Comparison of ENCODE assay signal across 8 cellular contexts in the genomic region with DNA sequence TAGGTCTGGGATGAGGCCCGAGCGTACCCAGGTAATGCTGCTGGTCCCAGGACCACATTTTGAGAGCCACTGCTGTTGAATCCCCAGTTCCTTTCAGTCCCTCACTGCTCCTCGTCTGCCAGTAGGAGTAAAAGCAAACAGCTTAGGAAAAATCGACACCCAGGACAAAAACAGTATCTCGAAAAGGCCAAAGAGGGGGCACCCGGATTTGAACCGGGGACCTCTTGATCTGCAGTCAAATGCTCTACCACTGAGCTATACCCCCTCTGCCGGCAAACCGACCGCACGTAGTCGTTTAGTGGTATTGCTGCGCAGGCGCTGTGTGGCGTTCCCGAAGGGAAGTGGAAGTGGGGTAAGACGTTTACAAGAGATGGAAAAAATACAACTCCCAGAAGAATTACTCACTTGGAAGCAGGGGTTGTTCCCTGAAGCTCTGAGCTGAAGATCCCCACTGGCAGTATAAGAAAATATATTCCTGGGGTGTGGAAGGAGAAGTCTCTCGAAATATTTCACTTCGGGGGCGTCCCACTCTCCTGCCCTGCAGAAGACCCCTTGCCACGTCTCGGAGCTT. TPM values are rescaled to one million over a fixed set of nuclear protein-coding genes. Genes with fewer than 3 reads are reported as not detected.
A peak's percentile ranks its signal among the peaks of the same experiment; 100 is the strongest.
DNase-seq lines count a peak whose midpoint lies in the region; ATAC-seq, FAIRE-seq and TF ChIP-seq lines count a peak whose summit lies in the region.

No MANE protein-coding gene starts in this region.

- H3K4me2 ChIP-seq in H1 (ENCODE audit: insufficient read depth in 1 of 2, low read depth in 2 of 2, low read length in 2 of 2) = peak overlapping the region; percentile 53 to 81

- H2BK12ac ChIP-seq in H1 (ENCODE audit: low read depth, low read length) = peak overlapping the region; percentile 63; the same call in 1 of the 2 replicates

- no peak overlapping the region for H3K56ac ChIP-seq in H1 (replicated peaks; ENCODE audit: insufficient read length, low read depth, low read length)

- H3K27ac ChIP-seq in H1 (ENCODE audit: low read depth, low read length) = peak overlapping the region; percentile 62; the same call in 1 of the 2 replicates

- TF ChIP-seq POLR2A in H1 (IDR thresholded peaks at IDR 0.05; ENCODE audit: control extremely low read depth in 1 of 2, low read depth in 2 of 2, low read length in 2 of 2) = no peak

- TF ChIP-seq RAD21 in H1 (IDR thresholded peaks at IDR 0.05 in 1 of 2, conservative IDR thresholded peaks at IDR 0.05 in 1 of 2; ENCODE audit: low read depth in 2 of 2, low read length in 2 of 2) = no peak; a peak in 1 of 4 replicates

- H2BK120ac ChIP-seq in H1 (replicated peaks; ENCODE audit: low read depth, low read length) = no peak overlapping the region

- H3K27ac Mint-ChIP-seq in memory B cell = peak overlapping the region; percentile 99

- peaks cover 18% of the 10 kb centered on the region for H3K4me1 Mint-ChIP-seq in memory B cell

- no peak for TF ChIP-seq EP300 in H1 (IDR thresholded peaks at IDR 0.05; ENCODE audit: borderline replicate concordance in 1 of 2, low read depth in 2 of 2, low read length in 2 of 2)

- H4K20me1 ChIP-seq in H1 (replicated peaks in 1 of 2; ENCODE audit: control insufficient read depth in 1 of 2, insufficient read depth in 2 of 2, low read length in 2 of 2) = no peaks in the 10 kb centered on the region

- H3K9me3 Mint-ChIP-seq in memory B cell = no peaks in the 10 kb centered on the region

- no peak overlapping the region for H4K5ac ChIP-seq in H1 (ENCODE audit: insufficient read length, low read depth, low read length)

- H3K14ac ChIP-seq in H1 (ENCODE audit: insufficient read length) = no peak overlapping the region

- H3K36me3 Mint-ChIP-seq in memory B cell = no peaks in the 10 kb centered on the region

- peaks cover 3 to 18% (median 15%) of the 10 kb centered on the region in 4 experiments for H3K27me3 ChIP-seq in H1 (replicated peaks in 1 of 4; ENCODE audit: control insufficient read depth in 3 of 4, extremely low read depth in 1 of 4, insufficient read depth in 3 of 4, low read length in 3 of 4)

- H2BK5ac ChIP-seq in H1 (ENCODE audit: low read depth, low read length) = peak overlapping the region; percentile 86; the same call in 1 of the 2 replicates

- no peaks in the 10 kb centered on the region for H3K79me1 ChIP-seq in H1 (ENCODE audit: low read depth, low read length)

- peak overlapping the region; percentile 17 for H3K18ac ChIP-seq in H1 (ENCODE audit: extremely low read depth, low read length)

- DNase-seq in ACHN = peak; percentile 86
- peak in 73 of 76 experiments; percentile 29 to 95 (median 78) for DNase-seq in HUDEP-2 (lab: John Stamatoyannopoulos, UW; ENCODE audit: unreplicated experiment in 76 of 76)
- DNase-seq in NOMO-1 treated with dmso at 0.1 percent for 144 hours (lab: John Stamatoyannopoulos, UW; ENCODE audit: unreplicated experiment) = peak; percentile 56
- DNase-seq in activated CD8-positive, alpha-beta memory T cell treated with anti-CD3 and anti-CD28 coated beads, Interleukin-2, amount 50 U/mL, for 1 hour (ENCODE audit: extremely low read depth) = peak; percentile 73
- peak in 1 of 2 experiments; percentile 98 for DNase-seq in H1 (ENCODE audit: low read depth in 1 of 2, low spot score in 2 of 2)
- peak; percentile 97 to 99 for DNase-seq in memory B cell (ENCODE audit: low spot score in 2 of 2)
- peak; percentile 86 to 97 (median 91) for DNase-seq in stimulated activated CD4-positive, alpha-beta T cell treated with anti-CD3 and anti-CD28 coated beads, TNF-alpha, amount 100 ng/mL, for 4 hours (ENCODE audit: low read depth in 3 of 3)

- POLR2A ChIA-PET in H1 (lab: Charles Lee; ENCODE audit: partially characterized antibody) = interaction anchor here (0.5 to 2.8 kb wide), 23 partner anchors 11 to 300 kb away, joined by 3 to 16 read pairs (median 4); a partner anchor contains a TSS

- H3K4me3 ChIP-seq in H1 (ENCODE audit: extremely low read depth in 1 of 4, insufficient read depth in 2 of 4, low read depth in 3 of 4, low read length in 4 of 4) = peak overlapping the region; percentile 72 to 100 (median 87)

- in situ Hi-C loops in ACHN (cut with HindIII; ENCODE audit: low pct_ligation_motif_present, low pct_unique_long_range_greater_than_20kb, low sequenced_read_pairs) = no loop called here

- H3K23ac ChIP-seq in H1 (ENCODE audit: insufficient read length) = no peak overlapping the region

- peaks cover 26% of the 10 kb centered on the region for H3K23me2 ChIP-seq in H1 (ENCODE audit: low read depth, low read length)

- 3% methylated on average over 21 of the region's 22 CpGs; no CpG with 5 or more reads in 1 of the 2 experiments for WGBS in H1 (ENCODE audit: extremely low coverage in 1 of 2, insufficient coverage in 1 of 2, insufficient read length in 1 of 2, insufficient replicate concordance in 2 of 2, low coverage in 1 of 2, low lambda C conversion rate in 2 of 2, missing lambda C conversion rate in 1 of 2), 2 experiments

- no peak for FAIRE-seq in H1 (lab: Jason Lieb, UNC)

- peaks cover 0 to 15% (median 6%) of the 10 kb centered on the region in 4 experiments; a peak in 4 of 7 replicates for H3K4me1 ChIP-seq in H1 (replicated peaks in 1 of 4; ENCODE audit: control insufficient read depth in 3 of 4, insufficient read depth in 4 of 4, low read length in 3 of 4)

- H4K8ac ChIP-seq in H1 (ENCODE audit: extremely low read depth, insufficient read depth, low read length) = no peak overlapping the region; the same call in 1 of the 2 replicates

- H4K91ac ChIP-seq in H1 (replicated peaks; ENCODE audit: insufficient read length, low read length) = peak overlapping the region; percentile 8

- ATAC-seq in GM19025 (IDR thresholded peaks at IDR 0.05; ENCODE audit: low read depth, unreplicated experiment) (peak; percentile 38), memory B cell (ENCODE audit: low read depth) (peak; percentile 65)

- no peaks in the 10 kb centered on the region for H3K9me3 ChIP-seq in H1 (ENCODE audit: insufficient read depth in 2 of 2, low read depth in 1 of 2, low read length in 1 of 2)

- peaks cover 16% of the 10 kb centered on the region for H3K27me3 Mint-ChIP-seq in memory B cell

- peak overlapping the region; percentile 81; the same call in 1 of the 2 replicates for H2AFZ ChIP-seq in H1 (ENCODE audit: low read length)

- peak in 1 of 3 experiments; percentile 12; a peak in 2 of 4 replicates for TF ChIP-seq CTCF in H1 (IDR thresholded peaks at IDR 0.05; ENCODE audit: control extremely low read depth in 1 of 3, insufficient read depth in 1 of 3, low read depth in 1 of 3, low read length in 3 of 3)

- H2BK15ac ChIP-seq in H1 (ENCODE audit: low read length) = no peak overlapping the region

- no peak overlapping the region for H2BK20ac ChIP-seq in H1 (ENCODE audit: low read length)

- no peaks in the 10 kb centered on the region for H3K36me3 ChIP-seq in H1 (ENCODE audit: control insufficient read depth in 2 of 4, insufficient read depth in 4 of 4, low read length in 3 of 4)

- H3K4ac ChIP-seq in H1 (replicated peaks; ENCODE audit: insufficient read length, low read depth, low read length) = no peak overlapping the region

- CTCF ChIA-PET in H1 (lab: Charles Lee; ENCODE audit: partially characterized antibody) = interaction anchor here (0.5 to 10.1 kb wide), 58 partner anchors 9 to 598 kb away, joined by 3 to 163 read pairs (median 4); a partner anchor contains a TSS

- H2AK5ac ChIP-seq in H1 (ENCODE audit: low read depth, low read length) = no peak overlapping the region

- peak overlapping the region in 3 of 4 experiments; percentile 64 to 91 (median 68); a peak in 6 of 7 replicates for H3K9ac ChIP-seq in H1 (replicated peaks in 1 of 4; ENCODE audit: extremely low read depth in 1 of 4, low read depth in 3 of 4, low read length in 3 of 4)

- H3K4me3 Mint-ChIP-seq in memory B cell = peak overlapping the region; percentile 99

- H3K79me2 ChIP-seq in H1 (ENCODE audit: control insufficient read depth in 1 of 2, insufficient read depth in 2 of 2, low read length in 2 of 2) = no peaks in the 10 kb centered on the region

RNA-seq across cellular contexts. Expression of a gene that starts 2.2 kb away (rescaled TPM):
- total RNA-seq in H1 (2021; fragmentation: NEBNext Ultra II Directional; extraction: Animal tissue kit (Norgen Biotek cat#: 25700)) = 3.4 and 4.1 TPM in 2 replicates
- polyA plus RNA-seq in H1 (2011; rRNA removed) = 14.6 and 17.9 TPM in 2 replicates
- 16.1 TPM for polyA plus RNA-seq in H1 (2011; cell fraction: cytosol; rRNA removed)
- 69.7 TPM for polyA plus RNA-seq in H1 (2011; cell fraction: nucleus; rRNA removed)
- 6.9 to 10.0 TPM (median 8.1 TPM) in 4 replicates for polyA plus RNA-seq in H1 (2012, experiment 1 of 2)
- 2.6 TPM for polyA plus RNA-seq in H1 (2012, experiment 2 of 2)
- polyA plus RNA-seq in H1 (2013, experiment 1 of 2) = 1.7 TPM
- polyA plus RNA-seq in H1 (2013, experiment 2 of 2) = 1.6 TPM
- polyA minus RNA-seq in H1 (2011; rRNA and poly(A)+ RNA removed) = 18.7 and 21.7 TPM in 2 replicates
- 9.2 TPM for polyA minus RNA-seq in H1 (2011; cell fraction: cytosol; rRNA and poly(A)+ RNA removed)
- 16.2 TPM for polyA minus RNA-seq in H1 (2011; cell fraction: nucleus; rRNA and poly(A)+ RNA removed)

RNA-seq across cellular contexts. Expression of a gene that starts 12.3 kb away (rescaled TPM):
- not detected in 2 replicates for total RNA-seq in H1 (2021; fragmentation: NEBNext Ultra II Directional; extraction: Animal tissue kit (Norgen Biotek cat#: 25700))
- polyA plus RNA-seq in H1 (2011; rRNA removed) = not detected in 2 replicates
- polyA plus RNA-seq in H1 (2011; cell fraction: cytosol; rRNA removed) = not detected
- not detected for polyA plus RNA-seq in H1 (2011; cell fraction: nucleus; rRNA removed)
- polyA plus RNA-seq in H1 (2012, experiment 1 of 2) = 0.10 TPM in 1 of 4 replicates, not detected in the others
- not detected for polyA plus RNA-seq in H1 (2012, experiment 2 of 2)
- polyA plus RNA-seq in H1 (2013, experiment 1 of 2) = not detected
- not detected for polyA plus RNA-seq in H1 (2013, experiment 2 of 2)
- polyA minus RNA-seq in H1 (2011; rRNA and poly(A)+ RNA removed) = 0.06 TPM in 1 of 2 replicates, not detected in the other
- not detected for polyA minus RNA-seq in H1 (2011; cell fraction: cytosol; rRNA and poly(A)+ RNA removed)
- polyA minus RNA-seq in H1 (2011; cell fraction: nucleus; rRNA and poly(A)+ RNA removed) = not detected

RNA-seq across cellular contexts. Expression of a gene that starts 43.8 kb away (rescaled TPM):
- total RNA-seq in H1 (2021; fragmentation: NEBNext Ultra II Directional; extraction: Animal tissue kit (Norgen Biotek cat#: 25700)) = 15.1 and 17.8 TPM in 2 replicates
- polyA plus RNA-seq in H1 (2011; rRNA removed) = 7.2 and 10.6 TPM in 2 replicates
- 7.7 TPM for polyA plus RNA-seq in H1 (2011; cell fraction: cytosol; rRNA removed)
- 43.5 TPM for polyA plus RNA-seq in H1 (2011; cell fraction: nucleus; rRNA removed)
- polyA plus RNA-seq in H1 (2012, experiment 1 of 2) = 11.9 to 16.4 TPM (median 14.1 TPM) in 4 replicates
- 12.9 TPM for polyA plus RNA-seq in H1 (2012, experiment 2 of 2)
- polyA plus RNA-seq in H1 (2013, experiment 1 of 2) = 7.2 TPM
- polyA plus RNA-seq in H1 (2013, experiment 2 of 2) = 7.1 TPM
- polyA minus RNA-seq in H1 (2011; rRNA and poly(A)+ RNA removed) = 15.8 and 25.4 TPM in 2 replicates
- polyA minus RNA-seq in H1 (2011; cell fraction: cytosol; rRNA and poly(A)+ RNA removed) = 8.0 TPM
- polyA minus RNA-seq in H1 (2011; cell fraction: nucleus; rRNA and poly(A)+ RNA removed) = 18.6 TPM

RNA-seq across cellular contexts. Expression of a gene that starts 46.5 kb away (rescaled TPM):
- total RNA-seq in H1 (2021; fragmentation: NEBNext Ultra II Directional; extraction: Animal tissue kit (Norgen Biotek cat#: 25700)) = 2,182 and 2,219 TPM in 2 replicates
- polyA plus RNA-seq in H1 (2011; rRNA removed) = 1,992 and 2,108 TPM in 2 replicates
- 3,481 TPM for polyA plus RNA-seq in H1 (2011; cell fraction: cytosol; rRNA removed)
- polyA plus RNA-seq in H1 (2011; cell fraction: nucleus; rRNA removed) = 2,043 TPM
- polyA plus RNA-seq in H1 (2012, experiment 1 of 2) = 1,394 to 2,903 TPM (median 2,742 TPM) in 4 replicates
- polyA plus RNA-seq in H1 (2012, experiment 2 of 2) = 1,232 TPM
- polyA plus RNA-seq in H1 (2013, experiment 1 of 2) = 2,492 TPM
- polyA plus RNA-seq in H1 (2013, experiment 2 of 2) = 2,408 TPM
- polyA minus RNA-seq in H1 (2011; rRNA and poly(A)+ RNA removed) = 605 and 718 TPM in 2 replicates
- polyA minus RNA-seq in H1 (2011; cell fraction: cytosol; rRNA and poly(A)+ RNA removed) = 697 TPM
- polyA minus RNA-seq in H1 (2011; cell fraction: nucleus; rRNA and poly(A)+ RNA removed) = 464 TPM
